10 cellular contexts compared by ENCODE assay signal in the genomic region with DNA sequence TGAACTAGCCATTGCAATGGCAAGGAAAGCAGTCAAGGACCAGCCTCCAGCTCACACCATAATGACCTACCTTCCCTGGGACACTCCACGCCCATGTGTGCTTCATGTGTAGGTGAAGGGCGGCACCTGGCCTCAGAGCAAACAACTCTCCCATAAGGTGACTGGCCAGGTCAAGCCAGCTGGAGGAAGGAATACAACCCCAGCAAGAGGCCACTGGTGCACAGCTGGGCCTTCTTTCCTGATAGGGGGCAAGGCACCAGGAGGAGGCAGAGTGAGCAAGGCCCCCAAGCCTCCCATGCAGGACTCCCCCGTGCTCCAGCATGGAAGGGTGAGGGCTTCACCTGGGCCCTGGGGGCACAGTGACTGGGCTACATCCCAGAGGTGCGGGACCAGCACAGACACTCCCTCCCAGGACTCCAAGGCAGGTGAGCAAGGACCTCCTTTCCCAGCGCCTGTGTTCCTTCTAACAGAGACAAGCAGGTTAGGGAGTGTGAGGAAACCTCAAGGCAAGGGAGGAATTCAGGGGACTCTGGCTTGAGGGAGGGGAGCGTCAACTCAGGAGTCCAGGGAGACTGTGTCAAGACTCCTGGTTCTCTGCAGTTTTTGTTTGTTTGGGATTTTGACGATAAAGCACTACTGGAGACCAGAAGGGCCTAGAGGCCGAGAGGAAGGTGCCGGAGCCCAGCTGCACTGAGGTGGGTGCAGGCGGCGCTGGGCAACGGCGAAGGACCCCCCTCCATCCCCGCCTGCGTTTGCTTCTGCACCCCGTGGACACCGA. TPM values are rescaled to one million over a fixed set of nuclear protein-coding genes. Genes with fewer than 3 reads are reported as not detected.
A peak's percentile ranks its signal among the peaks of the same experiment; 100 is the strongest.
DNase-seq lines count a peak whose midpoint lies in the region; ATAC-seq and TF ChIP-seq lines count a peak whose summit lies in the region.
"Had no signal": no experiment of that assay in that cellular context is flagged by ENCODE, and none has a peak within 500 bp of the region (broad histone marks: within the 10 kb centered on the region; RNA-seq: fewer than 3 reads in every experiment).

No MANE protein-coding gene starts in this region.

- H3K4me3 Mint-ChIP-seq in activated CD4-positive, alpha-beta memory T cell treated with anti-CD3 and anti-CD28 coated beads, Interleukin-2, amount 10 ng/mL, durations not matched to agents 7 days and 5 days = peak overlapping the region; percentile 21
- H3K4me3 Mint-ChIP-seq in mesothelial cell of epicardium (peak overlapping the region; percentile 58), type B pancreatic cell (peak overlapping the region; percentile 84)

- no peaks in the 10 kb centered on the region for H3K9me3 Mint-ChIP-seq in activated CD4-positive, alpha-beta memory T cell treated with anti-CD3 and anti-CD28 coated beads, Interleukin-2, amount 10 ng/mL, durations not matched to agents 7 days and 5 days
- H3K9me3 Mint-ChIP-seq in mesothelial cell of epicardium = peaks cover 4% of the 10 kb centered on the region
- no peaks in the 10 kb centered on the region for H3K9me3 Mint-ChIP-seq in type B pancreatic cell

- H3K4me1 ChIP-seq in left ventricle myocardium inferior = peaks cover 26% of the 10 kb centered on the region

- ATAC-seq in Right ventricle myocardium inferior (no peak), HG03460 (IDR thresholded peaks at IDR 0.05; ENCODE audit: unreplicated experiment) (no peak), HG03432 (IDR thresholded peaks at IDR 0.05; ENCODE audit: unreplicated experiment) (no peak)

- peaks cover 77% of the 10 kb centered on the region for H3K27me3 ChIP-seq in left ventricle myocardium inferior (ENCODE audit: low read depth)

- DNase-seq in left ventricle myocardium inferior = no peak
- no peak for DNase-seq in Right ventricle myocardium inferior (ENCODE audit: missing footprints)
- DNase-seq in activated CD4-positive, alpha-beta memory T cell treated with anti-CD3 and anti-CD28 coated beads, Interleukin-2, amount 10 ng/mL, durations not matched to agents 7 days and 5 days = no peak
- DNase-seq in mesothelial cell of epicardium (ENCODE audit: low spot score in 2 of 2, unreplicated experiment in 2 of 2) = no peak
- DNase-seq in type B pancreatic cell (ENCODE audit: extremely low spot score, unreplicated experiment) = no peak
- DNase-seq in AG08395 (ENCODE audit: low spot score) = no peak
- DNase-seq: NK-92 treated with Interleukin-12 subunit alpha and Interleukin-12 subunit beta, amount 100 ng/mL, for 24 hours had no signal

- intact Hi-C loops in left ventricle myocardium inferior (cut with micrococcal nuclease) = no loop called here
- intact Hi-C loops in Right ventricle myocardium inferior (cut with DNase I) = no loop called here

- peak overlapping the region; percentile 52 for H3K4me3 ChIP-seq in left ventricle myocardium inferior

- no peak overlapping the region for H3K27ac Mint-ChIP-seq in activated CD4-positive, alpha-beta memory T cell treated with anti-CD3 and anti-CD28 coated beads, Interleukin-2, amount 10 ng/mL, durations not matched to agents 7 days and 5 days
- H3K27ac Mint-ChIP-seq in mesothelial cell of epicardium = no peak overlapping the region
- H3K27ac Mint-ChIP-seq in type B pancreatic cell = peak overlapping the region; percentile 19

- TF ChIP-seq CTCF in left ventricle myocardium inferior (IDR thresholded peaks at IDR 0.05; ENCODE audit: borderline replicate concordance) (no peak), mesothelial cell of epicardium (IDR thresholded peaks at IDR 0.05; ENCODE audit: unreplicated experiment) (no peak), type B pancreatic cell (conservative IDR thresholded peaks at IDR 0.05) (no peak)

- H3K27me3 Mint-ChIP-seq in activated CD4-positive, alpha-beta memory T cell treated with anti-CD3 and anti-CD28 coated beads, Interleukin-2, amount 10 ng/mL, durations not matched to agents 7 days and 5 days = peaks cover 29% of the 10 kb centered on the region
- peaks cover 64% of the 10 kb centered on the region for H3K27me3 Mint-ChIP-seq in mesothelial cell of epicardium (ENCODE audit: low read depth)
- peaks cover 60% of the 10 kb centered on the region for H3K27me3 Mint-ChIP-seq in type B pancreatic cell

- peaks cover 6% of the 10 kb centered on the region for H3K4me1 Mint-ChIP-seq in activated CD4-positive, alpha-beta memory T cell treated with anti-CD3 and anti-CD28 coated beads, Interleukin-2, amount 10 ng/mL, durations not matched to agents 7 days and 5 days
- H3K4me1 Mint-ChIP-seq in mesothelial cell of epicardium (peaks cover 3% of the 10 kb centered on the region), type B pancreatic cell (ENCODE audit: unreplicated experiment) (no peaks in the 10 kb centered on the region)

- POLR2A ChIA-PET in activated CD4-positive, alpha-beta memory T cell treated with anti-CD3 and anti-CD28 coated beads, Interleukin-2, amount 10 ng/mL, durations not matched to agents 7 days and 5 days (lab: Charles Lee) = no interaction called here

- H3K27ac ChIP-seq in left ventricle myocardium inferior (replicated peaks) = no peak overlapping the region
- H3K27ac ChIP-seq: epithelial cell of prostate had no signal

- H3K36me3 Mint-ChIP-seq in activated CD4-positive, alpha-beta memory T cell treated with anti-CD3 and anti-CD28 coated beads, Interleukin-2, amount 10 ng/mL, durations not matched to agents 7 days and 5 days (ENCODE audit: low read depth) = peaks cover 5% of the 10 kb centered on the region
- H3K36me3 Mint-ChIP-seq in mesothelial cell of epicardium (no peaks in the 10 kb centered on the region), type B pancreatic cell (no peaks in the 10 kb centered on the region)

- no peaks in the 10 kb centered on the region for H3K36me3 ChIP-seq in left ventricle myocardium inferior

- CTCF ChIA-PET in activated CD4-positive, alpha-beta memory T cell treated with anti-CD3 and anti-CD28 coated beads, Interleukin-2, amount 10 ng/mL, durations not matched to agents 7 days and 5 days (lab: Charles Lee) = no interaction called here

- peaks cover 3% of the 10 kb centered on the region for H3K9me3 ChIP-seq in left ventricle myocardium inferior (replicated peaks)

RNA-seq across cellular contexts. Expression of a gene that starts 1.7 kb away (rescaled TPM):
- total RNA-seq in left ventricle myocardium inferior = 1.3 TPM
- 1.6 TPM for total RNA-seq in Right ventricle myocardium inferior
- 1 to 10 TPM; 4.7 to 4.8 TPM for total RNA-seq in activated CD4-positive, alpha-beta memory T cell treated with anti-CD3 and anti-CD28 coated beads, Interleukin-2, amount 10 ng/mL, durations not matched to agents 7 days and 5 days
- total RNA-seq in mesothelial cell of epicardium = 2.1 to 2.2 TPM (median 2.2 TPM) in 3 replicates
- 15.4 and 16.2 TPM in 2 replicates for total RNA-seq in type B pancreatic cell (ENCODE audit: low replicate concordance)

Comparison
In these comparisons a context has a peak if more than half of its experiments do, and no peak if none do; other contexts are left out.
1. H3K4me3 Mint-ChIP-seq: peak in every context shown above with its lines; median percentile 84 in type B pancreatic cell; 58 in mesothelial cell of epicardium; 21 in activated CD4-positive, alpha-beta memory T cell treated with anti-CD3 and anti-CD28 coated beads, Interleukin-2, amount 10 ng/mL, durations not matched to agents 7 days and 5 days.